Comparison of ENCODE assay signal across 8 cellular contexts in genomic region chr1:192810253-192810880, GRCh38. TPM values are rescaled to one million over a fixed set of nuclear protein-coding genes. Genes with fewer than 3 reads are reported as not detected.
DNase-seq lines count a peak whose midpoint lies in the region; ATAC-seq and TF ChIP-seq lines count a peak whose summit lies in the region.

No MANE protein-coding gene starts in this region.

- H3K27ac Mint-ChIP-seq in Caco-2 (ENCODE audit: unreplicated experiment) = peak overlapping the region; percentile 90
- H3K27ac Mint-ChIP-seq in nephron = peak overlapping the region; percentile 85 to 88 (median 87)

- peaks cover 20% of the 10 kb centered on the region for H3K4me1 Mint-ChIP-seq in Caco-2 (ENCODE audit: low read depth, unreplicated experiment)
- peaks cover 38% of the 10 kb centered on the region for H3K4me1 Mint-ChIP-seq in nephron

- H3K4me3 ChIP-seq in Caco-2 (ENCODE audit: low read depth, low read length) = peak overlapping the region; percentile 49
- H3K4me3 ChIP-seq in NT2/D1 (ENCODE audit: insufficient read length, low read depth) = peak overlapping the region; percentile 97
- peak overlapping the region; percentile 93 to 100 for H3K4me3 ChIP-seq in duodenal mucosa (ENCODE audit: low read depth in 1 of 2, low read length in 2 of 2)

- peak; percentile 19 for ATAC-seq in GM21717 (IDR thresholded peaks at IDR 0.05; ENCODE audit: unreplicated experiment)
- no peak for ATAC-seq in GM19455 (IDR thresholded peaks at IDR 0.05; ENCODE audit: unreplicated experiment)
- no peak for ATAC-seq in HG03045 (IDR thresholded peaks at IDR 0.05; ENCODE audit: unreplicated experiment)

- H3K4me3 Mint-ChIP-seq in Caco-2 (ENCODE audit: unreplicated experiment) (peak overlapping the region; percentile 97), nephron (peak overlapping the region; percentile 91 to 98 (median 95))

- intact Hi-C loops in Caco-2 (cut with micrococcal nuclease; ENCODE audit: unreplicated experiment) = loop anchor here (1.0 kb wide), 1 partner anchor 17 kb away; no protein-coding TSS in a partner anchor

- H3K4me1 ChIP-seq in Caco-2 = no peaks in the 10 kb centered on the region
- H3K4me1 ChIP-seq in NT2/D1 (ENCODE audit: insufficient read depth, insufficient read length) = no peaks in the 10 kb centered on the region
- peaks cover 19 to 27% of the 10 kb centered on the region in 2 donors for H3K4me1 ChIP-seq in duodenal mucosa (ENCODE audit: control insufficient read depth in 1 of 2, insufficient read depth in 2 of 2, low read length in 2 of 2)

- no peak for TF ChIP-seq CTCF in Caco-2 (IDR thresholded peaks at IDR 0.05; ENCODE audit: insufficient read depth in 1 of 2, low read depth in 1 of 2, low read length in 1 of 2, severe bottlenecking in 1 of 2, unreplicated experiment in 1 of 2)
- TF ChIP-seq CTCF in nephron (IDR thresholded peaks at IDR 0.05; ENCODE audit: unreplicated experiment in 3 of 3) = no peak

- DNase-seq in Caco-2 = no peak
- DNase-seq in NT2/D1 (ENCODE audit: low read depth, low spot score) = no peak
- DNase-seq in cortex of kidney (lab: John Stamatoyannopoulos, UW) = no peak

- H3K9me3 ChIP-seq in Caco-2 = no peaks in the 10 kb centered on the region
- H3K9me3 ChIP-seq in NT2/D1 (ENCODE audit: insufficient read depth, low read length) = no peaks in the 10 kb centered on the region
- no peaks in the 10 kb centered on the region for H3K9me3 ChIP-seq in duodenal mucosa (ENCODE audit: control insufficient read depth in 1 of 2, low read length in 2 of 2)

- H3K36me3 Mint-ChIP-seq in Caco-2 (ENCODE audit: insufficient read depth, unreplicated experiment) (peaks cover 14% of the 10 kb centered on the region), nephron (ENCODE audit: low read depth) (peaks cover 3% of the 10 kb centered on the region)

- H3K27me3 Mint-ChIP-seq in Caco-2 (ENCODE audit: insufficient read depth, unreplicated experiment) = no peaks in the 10 kb centered on the region
- no peaks in the 10 kb centered on the region for H3K27me3 Mint-ChIP-seq in nephron (ENCODE audit: low read depth)

- POLR2A ChIA-PET in Caco-2 (lab: Charles Lee) = interaction anchor here (1.0 kb wide), 1 partner anchor 129 kb away, joined by 4 read pairs; no protein-coding TSS in a partner anchor

- no TSS peak for BruUV-seq in Caco-2 (replicated peaks; lab: Mats Ljungman, UMichigan)

- no peaks in the 10 kb centered on the region for H3K27me3 ChIP-seq in Caco-2 (replicated peaks; ENCODE audit: control insufficient read depth, insufficient read depth, low read length)
- H3K27me3 ChIP-seq in NT2/D1 (ENCODE audit: insufficient read depth, insufficient read length) = no peaks in the 10 kb centered on the region
- H3K27me3 ChIP-seq in duodenal mucosa (ENCODE audit: control insufficient read depth in 1 of 2, insufficient read depth in 2 of 2, low read length in 2 of 2) = no peaks in the 10 kb centered on the region

- H3K9ac ChIP-seq in NT2/D1 (ENCODE audit: insufficient read length, low read depth) (peak overlapping the region; percentile 96), duodenal mucosa (ENCODE audit: low read depth in 1 of 2, low read length in 2 of 2) (peak overlapping the region; percentile 91 to 100)

- CTCF ChIA-PET in Caco-2 (lab: Charles Lee) = interaction anchor here (0.5 to 2.3 kb wide), 2 partner anchors 14 to 209 kb away, joined by 3 to 8 read pairs; no protein-coding TSS in a partner anchor

- peak overlapping the region; percentile 28 for H3K27ac ChIP-seq in duodenal mucosa (ENCODE audit: low read depth, low read length)

- H3K36me3 ChIP-seq in Caco-2 (ENCODE audit: control insufficient read depth, insufficient read depth, low read length) (no peaks in the 10 kb centered on the region; the same call in 1 of the 2 replicates), NT2/D1 (ENCODE audit: insufficient read depth, insufficient read length, low read length) (peaks cover 27% of the 10 kb centered on the region), duodenal mucosa (ENCODE audit: control insufficient read depth in 1 of 2, insufficient read depth in 2 of 2, low read length in 2 of 2) (peaks cover 16 to 20% of the 10 kb centered on the region in 2 donors)

- H3K9me3 Mint-ChIP-seq in Caco-2 (ENCODE audit: unreplicated experiment) (no peaks in the 10 kb centered on the region), nephron (no peaks in the 10 kb centered on the region)

RNA-seq across cellular contexts. Expression of gene RGS2, which starts 1.5 kb away (rescaled TPM):
- 5.1 and 5.9 TPM in 2 replicates for total RNA-seq in Caco-2 (2022)
